28 cellular contexts compared by ENCODE assay signal in the genomic region with DNA sequence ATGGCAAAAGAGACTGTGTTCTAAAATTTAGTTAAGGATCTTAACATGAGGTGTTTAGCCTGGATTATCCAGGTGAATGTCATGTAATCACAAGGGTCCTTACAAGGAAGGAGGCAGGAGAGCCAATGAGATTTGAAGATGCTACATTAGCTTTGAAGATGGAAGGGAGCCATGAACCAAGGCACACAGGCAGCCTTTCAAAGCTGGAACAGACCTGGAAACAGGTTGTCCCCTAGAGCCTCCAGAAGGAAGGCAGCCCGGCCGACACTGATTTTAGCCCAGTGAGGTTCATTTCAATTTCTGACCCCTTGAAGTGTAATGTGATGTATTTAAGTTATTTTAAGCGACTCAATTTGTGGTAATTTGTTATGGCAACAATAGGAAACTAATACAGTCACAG.
"Had no signal": no experiment of that assay in that cellular context is flagged by ENCODE, and none has a peak within 500 bp of the region (broad histone marks: within the 10 kb centered on the region; RNA-seq: fewer than 3 reads in every experiment).

No MANE protein-coding gene starts in this region.

- H3K27ac Mint-ChIP-seq: natural killer cell; nephron; neural progenitor cell; progenitor cell of endocrine pancreas; stimulated activated effector memory CD8-positive, alpha-beta T cell treated with anti-CD3 and anti-CD28 coated beads, Interleukin-12 subunit alpha, Interleukin-12 subunit beta, amount 100 ng/mL, for 72 hours; stimulated activated naive B cell treated with anti-CD40 and anti-IgM and Interleukin-4, amounts not matched to agents 10 μg/mL and 1 μg/mL and 100 μg/mL, for 72 hours; stimulated activated naive CD8-positive, alpha-beta T cell treated with anti-CD3 and anti-CD28 coated beads, Interleukin-15, Interleukin-2, amounts not matched to agents 100 ng/mL and 50 ng/mL, for 24 hours; type B pancreatic cell had no signal

- H3K36me3 ChIP-seq: neural progenitor cell, ovary, right lobe of liver, sigmoid colon, stomach, thoracic aorta, thyroid gland, tibial nerve, upper lobe of right lung, uterus had no signal

- H3K4me3 Mint-ChIP-seq: natural killer cell; nephron; neural progenitor cell; stimulated activated effector memory CD8-positive, alpha-beta T cell treated with anti-CD3 and anti-CD28 coated beads, Interleukin-12 subunit alpha, Interleukin-12 subunit beta, amount 100 ng/mL, for 72 hours; stimulated activated naive B cell treated with anti-CD40 and anti-IgM and Interleukin-4, amounts not matched to agents 10 μg/mL and 1 μg/mL and 100 μg/mL, for 72 hours; stimulated activated naive CD8-positive, alpha-beta T cell treated with anti-CD3 and anti-CD28 coated beads, Interleukin-15, Interleukin-2, amounts not matched to agents 100 ng/mL and 50 ng/mL, for 24 hours; type B pancreatic cell had no signal

- H2AFZ ChIP-seq: neural progenitor cell, parathyroid adenoma had no signal

- H3K27me3 ChIP-seq: neural progenitor cell, ovary, right lobe of liver, sigmoid colon, stomach, thyroid gland, tibial nerve, upper lobe of right lung, uterus had no signal

- H3K36me3 Mint-ChIP-seq: natural killer cell had no signal

- H3K4me3 ChIP-seq: neural progenitor cell, ovary, psoas muscle, right lobe of liver, sigmoid colon, stomach, thoracic aorta, thyroid gland, tibial nerve, upper lobe of right lung, uterus had no signal

- H3K27me3 Mint-ChIP-seq: progenitor cell of endocrine pancreas; stimulated activated naive B cell treated with anti-CD40 and anti-IgM and Interleukin-4, amounts not matched to agents 10 μg/mL and 1 μg/mL and 100 μg/mL, for 72 hours; stimulated activated naive CD8-positive, alpha-beta T cell treated with anti-CD3 and anti-CD28 coated beads, Interleukin-15, Interleukin-2, amounts not matched to agents 100 ng/mL and 50 ng/mL, for 24 hours; type B pancreatic cell had no signal

- H3K79me2 ChIP-seq: parathyroid adenoma had no signal

- ATAC-seq: natural killer cell; psoas muscle; right cardiac atrium; right lobe of liver; stimulated activated effector memory CD8-positive, alpha-beta T cell treated with anti-CD3 and anti-CD28 coated beads, Interleukin-12 subunit alpha, Interleukin-12 subunit beta, amount 100 ng/mL, for 72 hours; stimulated activated naive B cell treated with anti-CD40 and anti-IgM and Interleukin-4, amounts not matched to agents 10 μg/mL and 1 μg/mL and 100 μg/mL, for 72 hours; upper lobe of right lung had no signal

- H3K27ac ChIP-seq: neural progenitor cell, ovary, parathyroid adenoma, psoas muscle, right lobe of liver, sigmoid colon, stomach, thoracic aorta, thyroid gland, tibial nerve, upper lobe of right lung, uterus had no signal

- H3K9me3 ChIP-seq: ovary, psoas muscle, right lobe of liver, sigmoid colon, stomach, thoracic aorta, thyroid gland, tibial nerve, upper lobe of right lung, uterus had no signal

- H3K9ac ChIP-seq: neural progenitor cell, parathyroid adenoma had no signal

- H3K4me1 ChIP-seq: parathyroid adenoma, psoas muscle, right lobe of liver, uterus had no signal

- H3K4me2 ChIP-seq: neural progenitor cell had no signal

- DNase-seq: natural killer cell; occipital lobe; ovary; posterior cingulate gyrus; psoas muscle; right cardiac atrium; right lobe of liver; sigmoid colon; small intestine; stimulated activated CD4-positive, alpha-beta T cell treated with anti-CD3 and anti-CD28 coated beads, Interleukin-15, amount 100 ng/mL, for 24 hours; stimulated activated CD4-positive, alpha-beta T cell treated with anti-CD3 and anti-CD28 coated beads, Interleukin-2, amount 100 ng/mL, for 24 hours; stimulated activated CD4-positive, alpha-beta T cell treated with anti-CD3 and anti-CD28 coated beads, Interleukin-2, amount 100 ng/mL, for 48 hours; stimulated activated CD4-positive, alpha-beta T cell treated with anti-CD3 and anti-CD28 coated beads, Interleukin-4, amount 100 ng/mL, for 24 hours; stimulated activated naive B cell treated with anti-CD40 and anti-IgM and Interleukin-4, amounts not matched to agents 10 μg/mL and 1 μg/mL and 100 μg/mL, for 72 hours; stimulated activated naive CD4-positive, alpha-beta T cell treated with Interleukin-2 at 50 U/mL for 16 hours; stomach; thyroid gland; upper lobe of right lung; uterus had no signal
